In the genomic region with DNA sequence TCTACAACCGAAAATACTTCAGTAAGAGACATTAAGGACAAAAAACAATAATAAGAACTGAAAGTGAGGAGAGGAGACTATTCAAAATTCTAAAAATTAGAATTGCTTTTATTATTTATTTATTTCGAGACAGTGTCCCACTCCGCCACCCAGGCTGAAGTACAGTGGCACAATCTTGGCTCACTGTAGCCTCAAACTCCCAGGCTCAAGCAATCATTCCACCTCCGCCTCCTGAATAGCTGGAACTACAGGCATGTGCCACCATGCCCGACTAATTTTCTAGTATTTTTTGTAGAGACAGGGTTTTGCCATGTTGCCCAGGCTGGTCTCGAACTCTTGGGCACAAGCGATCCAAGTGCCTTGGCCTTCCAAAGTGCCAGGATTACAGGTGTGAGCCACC, we compare ENCODE assay signal across 14 cellular contexts.
DNase-seq lines count a peak whose midpoint lies in the region; ATAC-seq, FAIRE-seq and TF ChIP-seq lines count a peak whose summit lies in the region.
"Had no signal": no experiment of that assay in that cellular context is flagged by ENCODE, and none has a peak within 500 bp of the region (broad histone marks: within the 10 kb centered on the region; RNA-seq: fewer than 3 reads in every experiment).

No MANE protein-coding gene starts in this region.

- no peak for TF ChIP-seq POLR2A in HepG2 (IDR thresholded peaks at IDR 0.05; ENCODE audit: insufficient read depth in 1 of 2, low read depth in 2 of 2, low read length in 2 of 2)

- H2AFZ ChIP-seq in OCI-LY3 (ENCODE audit: low read depth, low read length) = no peak overlapping the region
- no peak overlapping the region for H2AFZ ChIP-seq in HepG2 (ENCODE audit: low read length)
- H2AFZ ChIP-seq: GM23338 had no signal

- intact Hi-C loops in HepG2 (cut with micrococcal nuclease; ENCODE audit: unreplicated experiment) = no loop called here
- intact Hi-C loops in tibial artery (cut with DNase I; ENCODE audit: low total_unique reads) = no loop called here
- intact Hi-C loops in right cardiac atrium (cut with DNase I) = no loop called here

- no peaks in the 10 kb centered on the region for H3K9me3 ChIP-seq in OCI-LY3 (ENCODE audit: insufficient read depth, low read length)
- H3K9me3 ChIP-seq in endocrine pancreas (ENCODE audit: control insufficient read depth, low read length) = no peaks in the 10 kb centered on the region
- H3K9me3 ChIP-seq in HepG2 (ENCODE audit: low read length) = no peaks in the 10 kb centered on the region
- no peaks in the 10 kb centered on the region for H3K9me3 ChIP-seq in tibial artery
- H3K9me3 ChIP-seq in right cardiac atrium (ENCODE audit: control insufficient read depth, low read length) = no peaks in the 10 kb centered on the region

- H3K9ac ChIP-seq in OCI-LY3 (ENCODE audit: low read length) (no peak overlapping the region), endocrine pancreas (ENCODE audit: control insufficient read depth, insufficient read depth, low read length) (no peak overlapping the region), HepG2 (ENCODE audit: insufficient read depth, low read depth, low read length) (no peak overlapping the region; the same call in 1 of the 2 replicates)
- H3K9ac ChIP-seq: BLaER1 treated with 17β-estradiol and CSF1 and Interleukin-3, amounts not matched to agents 10 nM and 100 nM had no signal

- H3K27me3 Mint-ChIP-seq in activated naive CD8-positive, alpha-beta T cell treated with anti-CD3 and anti-CD28 coated beads, Interleukin-2, amount 50 U/mL, for 24 hours = no peaks in the 10 kb centered on the region
- H3K27me3 Mint-ChIP-seq: CD4-positive, CD25-positive, alpha-beta regulatory T cell; IgD-negative memory B cell had no signal

- no peak for DNase-seq in HepG2 (ENCODE audit: low spot score)
- no peak for DNase-seq in tibial artery
- DNase-seq in right cardiac atrium = no peak
- no peak for DNase-seq in activated naive CD8-positive, alpha-beta T cell treated with anti-CD3 and anti-CD28 coated beads, Interleukin-2, amount 50 U/mL, for 24 hours
- DNase-seq: CD4-positive, CD25-positive, alpha-beta regulatory T cell; GF-D8; H7 had no signal

- ATAC-seq in HepG2 (peak; percentile 27; the same call in 2 of the 3 replicates), GM18861 (IDR thresholded peaks at IDR 0.05; ENCODE audit: unreplicated experiment) (no peak), right cardiac atrium (no peak), HG03280 (IDR thresholded peaks at IDR 0.05; ENCODE audit: unreplicated experiment) (no peak)
- no peak for ATAC-seq in activated naive CD8-positive, alpha-beta T cell treated with anti-CD3 and anti-CD28 coated beads, Interleukin-2, amount 50 U/mL, for 24 hours
- ATAC-seq: GM23338 had no signal

- TF ChIP-seq CTCF in OCI-LY3 (IDR thresholded peaks at IDR 0.05; ENCODE audit: low read depth, low read length) (no peak), HepG2 (CRISPR knock-in tag; IDR thresholded peaks at IDR 0.05) (no peak), tibial artery (IDR thresholded peaks at IDR 0.05) (no peak)

- no peak for TF ChIP-seq RAD21 in HepG2 (CRISPR knock-in tag; IDR thresholded peaks at IDR 0.05)

- POLR2A ChIA-PET in HepG2 (lab: Yijun Ruan, JAX) = no interaction called here

- H3K36me3 ChIP-seq in OCI-LY3 (replicated peaks; ENCODE audit: low read depth, low read length) = no peaks in the 10 kb centered on the region
- no peaks in the 10 kb centered on the region for H3K36me3 ChIP-seq in endocrine pancreas (ENCODE audit: control insufficient read depth, insufficient read depth, low read length)
- H3K36me3 ChIP-seq in HepG2 (replicated peaks in 1 of 2; ENCODE audit: control insufficient read depth in 1 of 2, insufficient read depth in 2 of 2, low read length in 2 of 2) = 0 out of 5 replicates have a peak, but pooled peaks cover 0 to 2% of the 10 kb centered on the region in 2 experiments
- H3K36me3 ChIP-seq in tibial artery = no peaks in the 10 kb centered on the region

- H3K4me1 Mint-ChIP-seq in activated naive CD8-positive, alpha-beta T cell treated with anti-CD3 and anti-CD28 coated beads, Interleukin-2, amount 50 U/mL, for 24 hours = no peaks in the 10 kb centered on the region

- BruUV-seq in HepG2 (replicated peaks; lab: Mats Ljungman, UMichigan) = no TSS peak

- H3K9me3 Mint-ChIP-seq in activated naive CD8-positive, alpha-beta T cell treated with anti-CD3 and anti-CD28 coated beads, Interleukin-2, amount 50 U/mL, for 24 hours = peaks cover 33% of the 10 kb centered on the region

- CTCF ChIA-PET in HepG2 (lab: Yijun Ruan, JAX; ENCODE audit: low intra/inter-chr PET ratio, low total read pairs) = no interaction called here

- peak overlapping the region; percentile 60 for H3K4me2 ChIP-seq in OCI-LY3 (ENCODE audit: low read length)
- peak overlapping the region; percentile 65 for H3K4me2 ChIP-seq in HepG2 (ENCODE audit: low read depth, low read length)
- H3K4me2 ChIP-seq: BLaER1 treated with 17β-estradiol and CSF1 and Interleukin-3, amounts not matched to agents 10 nM and 100 nM; GM23338 had no signal

- H3K4me1 ChIP-seq in OCI-LY3 (ENCODE audit: low read length) = peaks cover 25% of the 10 kb centered on the region
- peaks cover 4% of the 10 kb centered on the region for H3K4me1 ChIP-seq in endocrine pancreas (ENCODE audit: control insufficient read depth, insufficient read depth, low read length)
- peaks cover 47% of the 10 kb centered on the region for H3K4me1 ChIP-seq in HepG2 (ENCODE audit: insufficient read depth, low read length)
- H3K4me1 ChIP-seq in tibial artery = peaks cover 0 to 48% (median 11%) of the 10 kb centered on the region in 4 donors
- no peaks in the 10 kb centered on the region for H3K4me1 ChIP-seq in right cardiac atrium (ENCODE audit: control insufficient read depth, insufficient read depth, low read length)
- H3K4me1 ChIP-seq: BLaER1 treated with 17β-estradiol and CSF1 and Interleukin-3, amounts not matched to agents 10 nM and 100 nM had no signal

- no peak overlapping the region for H3K27ac Mint-ChIP-seq in activated naive CD8-positive, alpha-beta T cell treated with anti-CD3 and anti-CD28 coated beads, Interleukin-2, amount 50 U/mL, for 24 hours
- H3K27ac Mint-ChIP-seq: CD4-positive, CD25-positive, alpha-beta regulatory T cell; GM23338; IgD-negative memory B cell had no signal

- no peaks in the 10 kb centered on the region for H3K27me3 ChIP-seq in OCI-LY3 (ENCODE audit: low read depth, low read length)
- no peaks in the 10 kb centered on the region for H3K27me3 ChIP-seq in endocrine pancreas (ENCODE audit: control insufficient read depth, insufficient read depth, low read length)
- H3K27me3 ChIP-seq in HepG2 (ENCODE audit: control insufficient read depth in 1 of 2, insufficient read depth in 2 of 2, low read length in 2 of 2) = no peaks in the 10 kb centered on the region
- no peaks in the 10 kb centered on the region for H3K27me3 ChIP-seq in tibial artery
- H3K27me3 ChIP-seq in right cardiac atrium (ENCODE audit: control insufficient read depth, insufficient read depth) = no peaks in the 10 kb centered on the region
- H3K27me3 ChIP-seq: BLaER1 treated with 17β-estradiol and CSF1 and Interleukin-3, amounts not matched to agents 10 nM and 100 nM had no signal

- WGBS in HepG2 (ENCODE audit: low lambda C conversion rate) = 72% methylated on average over 7 of the region's 7 CpGs
- 97% methylated on average over 7 of the region's 7 CpGs for WGBS in right cardiac atrium

- in situ Hi-C loops in HepG2 (cut with HindIII; ENCODE audit: extremely low pct_ligation_motif_present, low pct_unique_long_range_greater_than_20kb) = no loop called here

- H3K27ac ChIP-seq in OCI-LY3 (ENCODE audit: low read length) (peak overlapping the region; percentile 39), HepG2 (ENCODE audit: extremely low read length, insufficient read depth, low read length) (peak overlapping the region; percentile 64), tibial artery (peak overlapping the region; percentile 56 to 76), right cardiac atrium (ENCODE audit: low read length) (no peak overlapping the region)
- H3K27ac ChIP-seq: BLaER1 treated with 17β-estradiol and CSF1 and Interleukin-3, amounts not matched to agents 10 nM and 100 nM had no signal

- no peaks in the 10 kb centered on the region for H3K79me2 ChIP-seq in OCI-LY3 (ENCODE audit: low read length)
- peaks cover 2% of the 10 kb centered on the region for H3K79me2 ChIP-seq in HepG2 (ENCODE audit: insufficient read depth, low read length)

- FAIRE-seq in HepG2 (lab: Jason Lieb, UNC) = no peak

- peaks cover 68% of the 10 kb centered on the region for H3K36me3 Mint-ChIP-seq in activated naive CD8-positive, alpha-beta T cell treated with anti-CD3 and anti-CD28 coated beads, Interleukin-2, amount 50 U/mL, for 24 hours (ENCODE audit: low read depth)

- H4K20me1 ChIP-seq in OCI-LY3 (ENCODE audit: insufficient read depth, low read length) (peaks cover 5% of the 10 kb centered on the region), HepG2 (ENCODE audit: insufficient read depth, low read length) (no peaks in the 10 kb centered on the region)
- H4K20me1 ChIP-seq: BLaER1 treated with 17β-estradiol and CSF1 and Interleukin-3, amounts not matched to agents 10 nM and 100 nM had no signal

- TF ChIP-seq EP300 in HepG2 (IDR thresholded peaks at IDR 0.05; ENCODE audit: low read depth in 2 of 2, low read length in 2 of 2) (no peak), HepG2 (CRISPR knock-in tag; IDR thresholded peaks at IDR 0.05; ENCODE audit: borderline replicate concordance) (no peak)

- H3K4me3 ChIP-seq in OCI-LY3 (ENCODE audit: low read length) = peak overlapping the region; percentile 40
- peak overlapping the region; percentile 56 for H3K4me3 ChIP-seq in endocrine pancreas (ENCODE audit: control insufficient read depth, insufficient read depth, low read length)
- no peak overlapping the region for H3K4me3 ChIP-seq in HepG2 (replicated peaks in 1 of 3; ENCODE audit: insufficient read depth in 1 of 3, low read depth in 2 of 3, low read length in 3 of 3)
- no peak overlapping the region for H3K4me3 ChIP-seq in tibial artery
- H3K4me3 ChIP-seq in right cardiac atrium (ENCODE audit: low read length) = no peak overlapping the region
- H3K4me3 ChIP-seq: BLaER1 treated with 17β-estradiol and CSF1 and Interleukin-3, amounts not matched to agents 10 nM and 100 nM; GM23338 had no signal

- H3K4me3 Mint-ChIP-seq in activated naive CD8-positive, alpha-beta T cell treated with anti-CD3 and anti-CD28 coated beads, Interleukin-2, amount 50 U/mL, for 24 hours = no peak overlapping the region
- H3K4me3 Mint-ChIP-seq: CD4-positive, CD25-positive, alpha-beta regulatory T cell; GM23338; IgD-negative memory B cell had no signal

TF ChIP-seq in HepG2, 621 proteins besides CTCF, POLR2A, EP300 and RAD21 (continues in another document):
- peak; percentile 16; the same call in 1 of the 2 replicates for TF ChIP-seq ZNF460 (CRISPR knock-in tag; IDR thresholded peaks at IDR 0.05; ENCODE audit: borderline replicate concordance)

Comparison
In these comparisons a context has a peak if more than half of its experiments do, and no peak if none do; other contexts are left out.
1. H3K4me3 ChIP-seq: peak in OCI-LY3 (single experiment) and endocrine pancreas (single experiment); none in HepG2 (0 of 3), tibial artery (0 of 2) and right cardiac atrium (single experiment).